In the genomic region with DNA sequence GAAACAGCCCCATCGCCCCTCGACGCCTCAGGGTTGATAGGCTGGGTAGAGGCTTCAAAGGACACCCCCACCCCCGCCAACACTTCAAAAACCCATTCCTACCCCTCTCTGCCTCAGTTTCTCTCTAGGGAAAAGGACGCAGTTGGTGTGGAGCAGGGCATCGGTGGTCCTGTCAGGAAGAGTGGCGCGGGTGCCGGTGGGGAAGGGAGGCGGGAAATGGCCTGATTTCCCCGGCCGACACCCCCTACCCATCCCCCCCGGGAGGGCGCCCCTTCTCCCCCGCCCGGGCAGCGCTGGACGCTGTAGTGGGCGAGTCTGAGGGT, we compare ENCODE assay signal across 8 cellular contexts. TPM values are rescaled to one million over a fixed set of nuclear protein-coding genes. Genes with fewer than 3 reads are reported as not detected.
DNase-seq lines count a peak whose midpoint lies in the region; ATAC-seq, FAIRE-seq and TF ChIP-seq lines count a peak whose summit lies in the region.

No MANE protein-coding gene starts in this region.

- H3K36me3 ChIP-seq in ES-I3 (ENCODE audit: insufficient read depth, low read length) (no peaks in the 10 kb centered on the region), body of pancreas (replicated peaks in 1 of 2; ENCODE audit: insufficient read depth in 1 of 2, low read depth in 2 of 2) (no peaks in the 10 kb centered on the region)

- H3K4me3 ChIP-seq in body of pancreas (peak overlapping the region; percentile 50 to 71), mononuclear cell (ENCODE audit: low read length) (peak overlapping the region; percentile 61)

- TF ChIP-seq CTCF in body of pancreas (IDR thresholded peaks at IDR 0.05) (no peak), GM20000 (IDR thresholded peaks at IDR 0.05; ENCODE audit: extremely low read depth, missing control alignments) (no peak)

- H3K4me1 ChIP-seq in ES-I3 (ENCODE audit: insufficient read depth, low read length) (peaks cover 4% of the 10 kb centered on the region; the same call in 1 of the 2 replicates), body of pancreas (peaks cover 31% of the 10 kb centered on the region), mononuclear cell (ENCODE audit: insufficient read depth, low read length) (peaks cover 15% of the 10 kb centered on the region)

- DNase-seq in body of pancreas (no peak), HTR-8/SVneo (ENCODE audit: insufficient read length, low spot score) (no peak), GM20000 (ENCODE audit: low spot score) (no peak)

- no peak for TF ChIP-seq POLR2A in body of pancreas (IDR thresholded peaks at IDR 0.05)

- no peak for FAIRE-seq in HTR-8/SVneo (lab: Jason Lieb, UNC)

- H3K9ac ChIP-seq in ES-I3 (ENCODE audit: low read depth, low read length): peak overlapping the region; percentile 79; the same call in 1 of the 2 replicates

- peak; percentile 9 for ATAC-seq in HG03045 (IDR thresholded peaks at IDR 0.05; ENCODE audit: unreplicated experiment)
- no peak for ATAC-seq in body of pancreas
- ATAC-seq in HG03457 (IDR thresholded peaks at IDR 0.05; ENCODE audit: unreplicated experiment): no peak
- no peak for ATAC-seq in HG02970 (IDR thresholded peaks at IDR 0.05; ENCODE audit: low FRiP score, unreplicated experiment)

- H3K27me3 ChIP-seq in body of pancreas (no peaks in the 10 kb centered on the region), mononuclear cell (ENCODE audit: insufficient read depth, low read length) (no peaks in the 10 kb centered on the region)

- WGBS in body of pancreas, 2 donors: 3% methylated on average over 19 of the region's 19 CpGs; no CpG with 5 or more reads in 1 of the 2 donors

- intact Hi-C loops in body of pancreas (cut with DNase I): no loop called here

- H3K27ac ChIP-seq in body of pancreas: peak overlapping the region; percentile 71 to 89 (median 84)

- H3K9me3 ChIP-seq in ES-I3 (ENCODE audit: control insufficient read depth, insufficient read depth, low read length) (no peaks in the 10 kb centered on the region), body of pancreas (no peaks in the 10 kb centered on the region), mononuclear cell (ENCODE audit: low read depth, low read length) (no peaks in the 10 kb centered on the region)

RNA-seq across cellular contexts. Expression of a gene that starts 0.4 kb away (rescaled TPM):
- total RNA-seq in body of pancreas (10 to 100 TPM; 13.8 to 15.6 TPM), mononuclear cell (0.63 TPM)

RNA-seq across cellular contexts. Expression of a gene that starts 21.9 kb away (rescaled TPM):
- total RNA-seq in body of pancreas (10 to 100 TPM in 1 of 2 donors, 1 to 10 TPM in 1; 6.2 to 17.1 TPM), mononuclear cell (1.3 TPM)

RNA-seq across cellular contexts. Expression of a gene that starts 33.3 kb away (rescaled TPM):
- 10 to 100 TPM; 13.2 to 19.8 TPM for total RNA-seq in body of pancreas
- 4.8 TPM for total RNA-seq in mononuclear cell

RNA-seq across cellular contexts. Expression of a gene that starts 49.9 kb away (rescaled TPM):
- total RNA-seq in body of pancreas (10 to 100 TPM; 12.2 to 16.5 TPM), mononuclear cell (16.8 TPM)

RNA-seq across cellular contexts. Expression of a gene that starts 56.7 kb away (rescaled TPM):
- total RNA-seq in body of pancreas (1 to 10 TPM in 1 of 2 donors, under 1 TPM in 1; 0.33 to 1.8 TPM), mononuclear cell (0.73 TPM)
